15 cellular contexts compared by ENCODE assay signal in the genomic region with DNA sequence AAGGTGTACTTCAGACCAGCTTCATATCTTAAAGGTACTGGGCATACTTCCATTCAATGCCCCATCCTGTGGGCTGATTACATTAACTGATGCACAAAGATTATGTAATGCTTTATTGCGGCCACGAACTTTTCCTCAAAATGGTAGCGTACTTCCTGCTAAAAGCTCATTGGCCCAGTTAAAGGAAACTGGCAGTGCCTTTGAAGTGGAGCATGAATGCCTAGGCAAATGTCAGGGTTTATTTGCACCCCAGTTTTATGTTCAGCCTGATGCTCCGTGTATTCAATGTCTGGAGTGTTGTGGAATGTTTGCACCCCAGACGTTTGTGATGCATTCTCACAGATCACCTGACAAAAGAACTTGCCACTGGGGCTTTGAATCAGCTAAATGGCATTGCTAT. TPM values are rescaled to one million over a fixed set of nuclear protein-coding genes. Genes with fewer than 3 reads are reported as not detected.
DNase-seq lines count a peak whose midpoint lies in the region; ATAC-seq, FAIRE-seq and TF ChIP-seq lines count a peak whose summit lies in the region.
"Had no signal": no experiment of that assay in that cellular context is flagged by ENCODE, and none has a peak within 500 bp of the region (broad histone marks: within the 10 kb centered on the region; RNA-seq: fewer than 3 reads in every experiment).

No MANE protein-coding gene starts in this region.

- peaks cover 62% of the 10 kb centered on the region for H3K36me3 ChIP-seq in OCI-LY3 (replicated peaks; ENCODE audit: low read depth, low read length)

- H3K36me3 Mint-ChIP-seq in progenitor cell of endocrine pancreas (ENCODE audit: insufficient read depth), result peaks cover 28% of the 10 kb centered on the region

- H3K27me3 Mint-ChIP-seq in progenitor cell of endocrine pancreas, result no peaks in the 10 kb centered on the region
- H3K27me3 Mint-ChIP-seq: activated CD4-positive, alpha-beta memory T cell treated with anti-CD3 and anti-CD28 coated beads, Interleukin-2, amount 10 ng/mL, durations not matched to agents 7 days and 5 days had no signal

- no peaks in the 10 kb centered on the region for H3K9me3 Mint-ChIP-seq in progenitor cell of endocrine pancreas (ENCODE audit: low read depth)

- H3K4me1 ChIP-seq in OCI-LY3 (ENCODE audit: low read length), result peaks cover 48% of the 10 kb centered on the region

- no peak overlapping the region for H3K9ac ChIP-seq in OCI-LY3 (ENCODE audit: low read length)

- H3K79me2 ChIP-seq in OCI-LY3 (ENCODE audit: low read length), result peaks cover 83% of the 10 kb centered on the region

- peak overlapping the region; percentile 75 for H3K4me2 ChIP-seq in OCI-LY3 (ENCODE audit: low read length)

- no peaks in the 10 kb centered on the region for H3K27me3 ChIP-seq in OCI-LY3 (ENCODE audit: low read depth, low read length)
- H3K27me3 ChIP-seq: stomach had no signal

- no peak overlapping the region for H2AFZ ChIP-seq in OCI-LY3 (ENCODE audit: low read depth, low read length)

- peaks cover 38% of the 10 kb centered on the region for H3K4me1 Mint-ChIP-seq in progenitor cell of endocrine pancreas (ENCODE audit: low read depth)

- H3K4me3 ChIP-seq in OCI-LY3 (ENCODE audit: low read length) (peak overlapping the region; percentile 88), fibroblast of the aortic adventitia (ENCODE audit: low read depth, low read length) (peak overlapping the region; percentile 91)
- H3K4me3 ChIP-seq: lung had no signal

- DNase-seq in GM12891 (ENCODE audit: insufficient read length, low spot score) (no peak), fibroblast of the aortic adventitia (ENCODE audit: low read depth) (no peak), progenitor cell of endocrine pancreas (ENCODE audit: low spot score, unreplicated experiment) (no peak), NCI-H774 (lab: John Stamatoyannopoulos, UW) (no peak), GM13977 (ENCODE audit: low spot score) (no peak)
- DNase-seq in activated CD8-positive, alpha-beta memory T cell treated with anti-CD3 and anti-CD28 coated beads for 24 hours, result no peak
- DNase-seq: activated CD4-positive, alpha-beta memory T cell treated with anti-CD3 and anti-CD28 coated beads, Interleukin-2, amount 10 ng/mL, durations not matched to agents 7 days and 5 days; DMS153; HCEC 1CT; NCI-H1694; stomach had no signal

- peak overlapping the region; percentile 5 for H3K27ac ChIP-seq in OCI-LY3 (ENCODE audit: low read length)
- H3K27ac ChIP-seq: epithelial cell of prostate, stomach had no signal

- peaks cover 48% of the 10 kb centered on the region for H4K20me1 ChIP-seq in OCI-LY3 (ENCODE audit: insufficient read depth, low read length)

- FAIRE-seq in GM12891 (lab: Jason Lieb, UNC), result peak; percentile 58

- H3K9me3 ChIP-seq in OCI-LY3 (ENCODE audit: insufficient read depth, low read length), result no peaks in the 10 kb centered on the region
- H3K9me3 ChIP-seq: stomach had no signal

- TF ChIP-seq CTCF in OCI-LY3 (IDR thresholded peaks at IDR 0.05; ENCODE audit: low read depth, low read length), result no peak
- no peak for TF ChIP-seq CTCF in fibroblast of the aortic adventitia (IDR thresholded peaks at IDR 0.05; ENCODE audit: insufficient read depth, low read length)
- no peak for TF ChIP-seq CTCF in progenitor cell of endocrine pancreas (IDR thresholded peaks at IDR 0.05; ENCODE audit: unreplicated experiment)
- no peak for TF ChIP-seq CTCF in GM13977 (IDR thresholded peaks at IDR 0.05; ENCODE audit: extremely low read depth, insufficient read depth, missing control alignments)

- in situ Hi-C loops in GM13977 (cut with MboI; ENCODE audit: low pct_unique_long_range_greater_than_20kb, low sequenced_read_pairs, unreplicated experiment), result no loop called here

- peak overlapping the region; percentile 62 for H3K27ac Mint-ChIP-seq in progenitor cell of endocrine pancreas
- H3K27ac Mint-ChIP-seq: activated CD4-positive, alpha-beta memory T cell treated with anti-CD3 and anti-CD28 coated beads, Interleukin-2, amount 10 ng/mL, durations not matched to agents 7 days and 5 days had no signal

- peak overlapping the region; percentile 50 for H3K4me3 Mint-ChIP-seq in progenitor cell of endocrine pancreas (ENCODE audit: low read depth)
- H3K4me3 Mint-ChIP-seq: activated CD4-positive, alpha-beta memory T cell treated with anti-CD3 and anti-CD28 coated beads, Interleukin-2, amount 10 ng/mL, durations not matched to agents 7 days and 5 days had no signal

- no peak for TF ChIP-seq POLR2A in GM12891 (IDR thresholded peaks at IDR 0.05; ENCODE audit: low read depth, low read length)

- ATAC-seq in HG03280 (IDR thresholded peaks at IDR 0.05; ENCODE audit: unreplicated experiment), result no peak

TF ChIP-seq in GM12891, 5 proteins besides CTCF, POLR2A, EP300 and RAD21:
- no peak for TF ChIP-seq POLR2AphosphoS5 (IDR thresholded peaks at IDR 0.05; ENCODE audit: low read depth, low read length)
- TF ChIP-seq TAF1 (IDR thresholded peaks at IDR 0.05; ENCODE audit: low read depth, low read length), result no peak
- no peak for TF ChIP-seq PAX5 (IDR thresholded peaks at IDR 0.05; ENCODE audit: insufficient read depth, low read length, severe bottlenecking)
- TF ChIP-seq SPI1 (IDR thresholded peaks at IDR 0.05; ENCODE audit: low read depth, low read length), result no peak
- TF ChIP-seq POU2F2 (IDR thresholded peaks at IDR 0.05; ENCODE audit: low read depth, low read length), result no peak

RNA-seq across cellular contexts. Expression of a gene that starts 3.4 kb away (rescaled TPM):
- 4.0 TPM for polyA plus RNA-seq in GM12891 (2012; ENCODE audit: low read depth, missing spikeins)
- total RNA-seq in fibroblast of the aortic adventitia (ENCODE audit: low replicate concordance), result 25.3 and 60.7 TPM in 2 replicates
- total RNA-seq in progenitor cell of endocrine pancreas, result 98.0 and 99.4 TPM in 2 replicates

RNA-seq across cellular contexts. Expression of a gene that starts 57.8 kb away (rescaled TPM):
- polyA plus RNA-seq in GM12891 (2012; ENCODE audit: low read depth, missing spikeins), result 0.22 TPM
- total RNA-seq in fibroblast of the aortic adventitia (ENCODE audit: low replicate concordance), result 375 and 661 TPM in 2 replicates
- 1.7 and 2.4 TPM in 2 replicates for total RNA-seq in progenitor cell of endocrine pancreas
- total RNA-seq: activated CD4-positive, alpha-beta memory T cell treated with anti-CD3 and anti-CD28 coated beads, Interleukin-2, amount 10 ng/mL, durations not matched to agents 7 days and 5 days had no signal

Comparison
In these comparisons a context has a peak if more than half of its experiments do, and no peak if none do; other contexts are left out.
1. RNA of a gene that starts 57.8 kb away (total RNA-seq): 375 to 661 TPM in fibroblast of the aortic adventitia; 1.7 to 2.4 TPM in progenitor cell of endocrine pancreas; every median in the first group is over 100 times any median in the second.